Comparison of ENCODE assay signal across 8 cellular contexts in the genomic region with DNA sequence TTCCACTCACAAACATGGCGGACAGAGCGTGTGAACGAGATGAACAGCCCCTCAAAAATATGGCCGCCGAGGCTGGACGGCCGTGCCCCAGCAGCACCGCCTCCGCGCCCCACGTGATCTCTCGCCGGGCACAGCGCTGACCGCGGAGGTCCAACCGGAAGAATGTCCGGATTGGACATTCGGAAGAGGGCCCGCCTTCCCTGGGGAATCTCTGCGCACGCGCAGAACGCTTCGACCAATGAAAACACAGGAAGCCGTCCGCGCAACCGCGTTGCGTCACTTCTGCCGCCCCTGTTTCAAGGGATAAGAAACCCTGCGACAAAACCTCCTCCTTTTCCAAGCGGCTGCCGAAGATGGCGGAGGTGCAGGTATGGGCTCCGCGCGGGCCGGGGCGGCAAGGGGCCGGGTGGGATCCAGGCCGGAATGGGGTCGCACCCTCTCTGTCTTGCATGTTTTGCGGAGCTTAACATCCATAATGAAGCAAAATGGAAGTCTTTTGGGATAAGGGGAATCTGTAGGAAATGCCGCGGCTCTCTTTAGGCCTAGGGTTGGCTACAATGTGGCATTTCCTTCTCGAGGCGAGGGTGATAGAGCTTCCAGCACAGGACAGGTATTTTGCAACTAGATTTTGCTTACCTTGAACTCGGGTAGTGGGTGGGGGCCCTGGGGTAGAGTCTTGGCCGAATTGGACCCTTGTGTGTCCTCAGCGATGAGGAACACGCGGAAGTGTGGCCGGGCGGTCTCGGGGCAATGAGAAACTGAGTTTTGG. TPM values are rescaled to one million over a fixed set of nuclear protein-coding genes. Genes with fewer than 3 reads are reported as not detected.
A peak's percentile ranks its signal among the peaks of the same experiment; 100 is the strongest.
DNase-seq lines count a peak whose midpoint lies in the region; ATAC-seq and TF ChIP-seq lines count a peak whose summit lies in the region.

Gene RPL13A (plus strand): TSS at position 332 of the 769 bp plus-strand sequence. CDS start 22 bp downstream, at position 354.

- intact Hi-C loops in activated T-helper 2 cell treated with anti-CD3 and anti-CD28 coated beads, Interferon-gamma antibody, Interleukin-2, Interleukin-4, amounts not matched to agents 10 μg/mL and 5 μg/mL and 100 μg/mL, durations not matched to agents 14 hours and 24 hours and 36 hours (cut with micrococcal nuclease): loop anchor here (1.0 kb wide), 1 partner anchor 9 kb away; the partner anchor contains the start of gene RPS11

- POLR2A ChIA-PET in naive thymus-derived CD8-positive, alpha-beta T cell (lab: Charles Lee): interaction anchor here (0.5 to 6.2 kb wide), 29 partner anchors 10 to 494 kb away, joined by 3 to 60 read pairs (median 4); partner anchors contain the start of genes ALDH16A1, CD37, FLT3LG and GYS1

- no peaks in the 10 kb centered on the region for H3K27me3 ChIP-seq in RWPE2 (ENCODE audit: insufficient read depth, poor library complexity, severe bottlenecking)

- H3K4me3 ChIP-seq in RWPE2 (ENCODE audit: severe bottlenecking) (peak within 1 kb of the TSS; percentile 77), fibroblast of mammary gland (ENCODE audit: control insufficient read depth, low read depth, low read length) (peak within 1 kb of the TSS; percentile 100)

- H3K4me3 Mint-ChIP-seq in activated T-helper 2 cell treated with anti-CD3 and anti-CD28 coated beads, Interferon-gamma antibody, Interleukin-2, Interleukin-4, amounts not matched to agents 10 μg/mL and 5 μg/mL and 100 μg/mL, durations not matched to agents 14 hours and 24 hours and 36 hours (ENCODE audit: low read depth): peak within 1 kb of the TSS; percentile 93
- H3K4me3 Mint-ChIP-seq in naive thymus-derived CD8-positive, alpha-beta T cell: peak within 1 kb of the TSS; percentile 89 to 99 (median 97)

- H3K36me3 Mint-ChIP-seq in activated T-helper 2 cell treated with anti-CD3 and anti-CD28 coated beads, Interferon-gamma antibody, Interleukin-2, Interleukin-4, amounts not matched to agents 10 μg/mL and 5 μg/mL and 100 μg/mL, durations not matched to agents 14 hours and 24 hours and 36 hours (ENCODE audit: low read depth): peaks cover 73% of the 10 kb centered on the region
- peaks cover 12 to 89% (median 29%) of the 10 kb centered on the region in 3 donors for H3K36me3 Mint-ChIP-seq in naive thymus-derived CD8-positive, alpha-beta T cell

- no peaks in the 10 kb centered on the region for H3K9me3 Mint-ChIP-seq in activated T-helper 2 cell treated with anti-CD3 and anti-CD28 coated beads, Interferon-gamma antibody, Interleukin-2, Interleukin-4, amounts not matched to agents 10 μg/mL and 5 μg/mL and 100 μg/mL, durations not matched to agents 14 hours and 24 hours and 36 hours
- peaks cover 0 to 2% (median 0%) of the 10 kb centered on the region in 9 donors for H3K9me3 Mint-ChIP-seq in naive thymus-derived CD8-positive, alpha-beta T cell

- peak; percentile 86 for ATAC-seq in RWPE2 (ENCODE audit: low read depth)
- ATAC-seq in naive thymus-derived CD8-positive, alpha-beta T cell: peak; percentile 85 to 91

- peaks cover 20% of the 10 kb centered on the region for H3K4me1 Mint-ChIP-seq in activated T-helper 2 cell treated with anti-CD3 and anti-CD28 coated beads, Interferon-gamma antibody, Interleukin-2, Interleukin-4, amounts not matched to agents 10 μg/mL and 5 μg/mL and 100 μg/mL, durations not matched to agents 14 hours and 24 hours and 36 hours (ENCODE audit: low read depth)
- peaks cover 9 to 57% (median 45%) of the 10 kb centered on the region in 4 donors for H3K4me1 Mint-ChIP-seq in naive thymus-derived CD8-positive, alpha-beta T cell

- no peaks in the 10 kb centered on the region for H3K27me3 Mint-ChIP-seq in activated T-helper 2 cell treated with anti-CD3 and anti-CD28 coated beads, Interferon-gamma antibody, Interleukin-2, Interleukin-4, amounts not matched to agents 10 μg/mL and 5 μg/mL and 100 μg/mL, durations not matched to agents 14 hours and 24 hours and 36 hours (ENCODE audit: low read depth)
- H3K27me3 Mint-ChIP-seq in naive thymus-derived CD8-positive, alpha-beta T cell: peaks cover 0 to 3% (median 0%) of the 10 kb centered on the region in 5 donors

- DNase-seq in EH (ENCODE audit: low read depth) (peak; percentile 99), H4 (ENCODE audit: low spot score) (peak; percentile 100), LoVo (ENCODE audit: low spot score) (peak; percentile 99), RWPE2 (ENCODE audit: low spot score) (peak; percentile 99), fibroblast of mammary gland (ENCODE audit: low read depth) (peak; percentile 99)
- peak; percentile 100 for DNase-seq in activated T-helper 2 cell treated with anti-CD3 and anti-CD28 coated beads, Interferon-gamma antibody, Interleukin-2, Interleukin-4, amounts not matched to agents 10 μg/mL and 5 μg/mL and 100 μg/mL, durations not matched to agents 14 hours and 24 hours and 36 hours (ENCODE audit: low spot score)
- peak; percentile 98 to 100 (median 99) for DNase-seq in naive thymus-derived CD8-positive, alpha-beta T cell
- peak; percentile 96 to 100 (median 98) for DNase-seq in stimulated activated naive CD4-positive, alpha-beta T cell (lab: John Stamatoyannopoulos, UW)

- no peaks in the 10 kb centered on the region for H3K4me1 ChIP-seq in RWPE2 (ENCODE audit: insufficient read depth, poor library complexity, severe bottlenecking)

- H3K9me3 ChIP-seq in RWPE2 (ENCODE audit: severe bottlenecking): no peaks in the 10 kb centered on the region

- peak within 1 kb of the TSS; percentile 89 for H3K27ac ChIP-seq in RWPE2 (ENCODE audit: poor library complexity, severe bottlenecking)

- TF ChIP-seq CTCF in RWPE2 (IDR thresholded peaks at IDR 0.05; ENCODE audit: poor library complexity, severe bottlenecking): no peak
- TF ChIP-seq CTCF in fibroblast of mammary gland (conservative IDR thresholded peaks at IDR 0.05; ENCODE audit: control insufficient read depth, insufficient read depth, low read depth, low read length): no peak

- peaks cover 49% of the 10 kb centered on the region for H3K36me3 ChIP-seq in RWPE2 (ENCODE audit: low read depth)

- peak within 1 kb of the TSS; percentile 88 for H3K27ac Mint-ChIP-seq in activated T-helper 2 cell treated with anti-CD3 and anti-CD28 coated beads, Interferon-gamma antibody, Interleukin-2, Interleukin-4, amounts not matched to agents 10 μg/mL and 5 μg/mL and 100 μg/mL, durations not matched to agents 14 hours and 24 hours and 36 hours
- H3K27ac Mint-ChIP-seq in naive thymus-derived CD8-positive, alpha-beta T cell: peak within 1 kb of the TSS; percentile 94 to 99 (median 97)

RNA-seq across cellular contexts. Expression of gene RPL13A, which starts in this region (rescaled TPM):
- 3,219 and 3,620 TPM in 2 replicates for total RNA-seq in H4 (2014; rRNA removed; shearing (Covaris generic))
- total RNA-seq in activated T-helper 2 cell treated with anti-CD3 and anti-CD28 coated beads, Interferon-gamma antibody, Interleukin-2, Interleukin-4, amounts not matched to agents 10 μg/mL and 5 μg/mL and 100 μg/mL, durations not matched to agents 14 hours and 24 hours and 36 hours: 3,221 and 3,346 TPM in 2 replicates
- total RNA-seq in naive thymus-derived CD8-positive, alpha-beta T cell: 1,000 to 10,000 TPM; 5,160 to 5,167 TPM
- 1,000 to 10,000 TPM; 3,162 to 3,664 (median 3,630) TPM for polyA plus RNA-seq in naive thymus-derived CD8-positive, alpha-beta T cell

Comparison
In these comparisons a context has a peak if more than half of its experiments do, and no peak if none do; other contexts are left out.
1. Peak in every context shown above with its lines: DNase-seq, ATAC-seq, H3K4me3 ChIP-seq and H3K27ac ChIP-seq.